Comparison of ENCODE assay signal across 11 cellular contexts in genomic region chr21:43825936-43826622, GRCh38. TPM values are rescaled to one million over a fixed set of nuclear protein-coding genes. Genes with fewer than 3 reads are reported as not detected.
DNase-seq lines count a peak whose midpoint lies in the region; ATAC-seq, FAIRE-seq and TF ChIP-seq lines count a peak whose summit lies in the region.
"Had no signal": no experiment of that assay in that cellular context is flagged by ENCODE, and none has a peak within 500 bp of the region (broad histone marks: within the 10 kb centered on the region; RNA-seq: fewer than 3 reads in every experiment).

No MANE protein-coding gene starts in this region.

- intact Hi-C loops in right lobe of liver (cut with DNase I): no loop called here

- H3K4me1 ChIP-seq in A549 (peaks cover 5% of the 10 kb centered on the region; the same call in 1 of the 3 replicates), HEK293 (ENCODE audit: control insufficient read depth, insufficient read depth, low read length) (no peaks in the 10 kb centered on the region), right lobe of liver (no peaks in the 10 kb centered on the region)

- H3K36me3 ChIP-seq in HEK293 (ENCODE audit: control insufficient read depth in 2 of 2, insufficient read depth in 1 of 2, low read length in 2 of 2): no peaks in the 10 kb centered on the region
- no peaks in the 10 kb centered on the region for H3K36me3 ChIP-seq in right lobe of liver

- no peak for TF ChIP-seq EP300 in A549 (IDR thresholded peaks at IDR 0.05)

- TF ChIP-seq CTCF in A549 (IDR thresholded peaks at IDR 0.05) (no peak), HEK293 (tag by site-specific recombination; IDR thresholded peaks at IDR 0.05) (peak; percentile 41; the same call in 1 of the 2 replicates), right lobe of liver (IDR thresholded peaks at IDR 0.05) (peak in 1 of 4 donors; percentile 31)

- H3K36me3 Mint-ChIP-seq in activated CD4-positive, alpha-beta T cell treated with anti-CD3 and anti-CD28 coated beads, Interleukin-2, amount 10 ng/mL, durations not matched to agents 7 days and 5 days (ENCODE audit: low read depth): no peaks in the 10 kb centered on the region

- H3K27me3 ChIP-seq in right lobe of liver: no peaks in the 10 kb centered on the region

- H3K27ac ChIP-seq in A549 (no peak overlapping the region; a peak in 1 of 6 replicates), HEK293 (ENCODE audit: extremely low read depth, low read depth, low read length) (no peak overlapping the region), right lobe of liver (no peak overlapping the region)
- H3K27ac ChIP-seq: C4-2B had no signal

- no peaks in the 10 kb centered on the region for H3K9me3 Mint-ChIP-seq in activated CD4-positive, alpha-beta T cell treated with anti-CD3 and anti-CD28 coated beads, Interleukin-2, amount 10 ng/mL, durations not matched to agents 7 days and 5 days
- H3K9me3 Mint-ChIP-seq: activated T-cell treated with anti-CD3 and anti-CD28 coated beads, Interleukin-2, amount 50 U/mL, for 72 hours had no signal

- no peak overlapping the region for H3K4me3 Mint-ChIP-seq in activated CD4-positive, alpha-beta T cell treated with anti-CD3 and anti-CD28 coated beads, Interleukin-2, amount 10 ng/mL, durations not matched to agents 7 days and 5 days
- H3K4me3 Mint-ChIP-seq: activated T-cell treated with anti-CD3 and anti-CD28 coated beads, Interleukin-2, amount 50 U/mL, for 72 hours had no signal

- no peak for TF ChIP-seq RAD21 in A549 (conservative IDR thresholded peaks at IDR 0.05 in 1 of 2, IDR thresholded peaks at IDR 0.05 in 1 of 2)

- ATAC-seq in A549: peak; percentile 70 to 80; a peak in 5 of 6 replicates
- ATAC-seq in right lobe of liver: peak; percentile 39 to 66 (median 57)
- ATAC-seq in HG03342 (IDR thresholded peaks at IDR 0.05; ENCODE audit: unreplicated experiment): no peak
- ATAC-seq in HG03457 (IDR thresholded peaks at IDR 0.05; ENCODE audit: unreplicated experiment): no peak

- POLR2A ChIA-PET in A549 (lab: Yijun Ruan, JAX): no interaction called here
- POLR2A ChIA-PET in HEK293 (lab: Yijun Ruan, JAX): interaction anchor here (1.1 to 1.2 kb wide), 2 partner anchors 7 to 13 kb away, joined by 3 to 6 read pairs; no protein-coding TSS in a partner anchor
- POLR2A ChIA-PET in activated CD4-positive, alpha-beta T cell treated with anti-CD3 and anti-CD28 coated beads, Interleukin-2, amount 10 ng/mL, durations not matched to agents 7 days and 5 days (lab: Charles Lee): no interaction called here

- CTCF ChIA-PET in A549 (lab: Yijun Ruan, JAX) (interaction anchor here (1.0 to 1.5 kb wide), 5 partner anchors 9 to 149 kb away, joined by 3 to 11 read pairs (median 3); partner anchors contain the start of gene RRP1), HEK293 (lab: Yijun Ruan, JAX) (interaction anchor here (0.7 to 1.7 kb wide), 8 partner anchors 9 to 121 kb away, joined by 3 to 4 read pairs (median 3); no protein-coding TSS in a partner anchor)
- CTCF ChIA-PET in activated CD4-positive, alpha-beta T cell treated with anti-CD3 and anti-CD28 coated beads, Interleukin-2, amount 10 ng/mL, durations not matched to agents 7 days and 5 days (lab: Charles Lee): interaction anchor here (0.7 to 2.3 kb wide), 5 partner anchors 9 to 123 kb away, joined by 3 to 12 read pairs (median 4); no protein-coding TSS in a partner anchor

- 95% methylated on average over 16 of the region's 31 CpGs for WGBS in A549 (ENCODE audit: missing lambda C conversion rate)
- no CpG with 5 or more reads among the region's 31 CpGs for WGBS in right lobe of liver (ENCODE audit: insufficient coverage, low coverage, low lambda C conversion rate, missing lambda C conversion rate)

- no peak overlapping the region for H3K27ac Mint-ChIP-seq in activated CD4-positive, alpha-beta T cell treated with anti-CD3 and anti-CD28 coated beads, Interleukin-2, amount 10 ng/mL, durations not matched to agents 7 days and 5 days
- H3K27ac Mint-ChIP-seq: activated T-cell treated with anti-CD3 and anti-CD28 coated beads, Interleukin-2, amount 50 U/mL, for 72 hours had no signal

- H3K4me2 ChIP-seq in A549: no peak overlapping the region

- DNase-seq in A549 (ENCODE audit: low read depth in 1 of 2, low spot score in 1 of 2): peak in 1 of 2 experiments; percentile 13
- peak; percentile 26 for DNase-seq in astrocyte of the hippocampus (ENCODE audit: low read depth, low spot score)
- DNase-seq in right lobe of liver: peak in 1 of 3 donors; percentile 49
- no peak for DNase-seq in activated CD4-positive, alpha-beta T cell treated with anti-CD3 and anti-CD28 coated beads, Interleukin-2, amount 10 ng/mL, durations not matched to agents 7 days and 5 days
- DNase-seq in NCI-H1694 treated with DMSO at 0.1 percent for 48 hours (lab: John Stamatoyannopoulos, UW): no peak
- DNase-seq: activated T-cell treated with anti-CD3 and anti-CD28 coated beads, Interleukin-2, amount 50 U/mL, for 72 hours; effector CD4-positive, alpha-beta T cell had no signal

- no peaks in the 10 kb centered on the region for H3K4me1 Mint-ChIP-seq in activated CD4-positive, alpha-beta T cell treated with anti-CD3 and anti-CD28 coated beads, Interleukin-2, amount 10 ng/mL, durations not matched to agents 7 days and 5 days

- H3K27me3 Mint-ChIP-seq in activated CD4-positive, alpha-beta T cell treated with anti-CD3 and anti-CD28 coated beads, Interleukin-2, amount 10 ng/mL, durations not matched to agents 7 days and 5 days: peaks cover 8% of the 10 kb centered on the region

- no peaks in the 10 kb centered on the region for H3K9me3 ChIP-seq in A549
- no peaks in the 10 kb centered on the region for H3K9me3 ChIP-seq in HEK293 (ENCODE audit: control insufficient read depth, insufficient read depth, low read depth, low read length)
- H3K9me3 ChIP-seq in right lobe of liver: no peaks in the 10 kb centered on the region

- FAIRE-seq in A549 (lab: Jason Lieb, UNC): no peak

- TF ChIP-seq POLR2A in A549 (IDR thresholded peaks at IDR 0.05; ENCODE audit: low read length) (no peak), right lobe of liver (IDR thresholded peaks at IDR 0.05) (no peak)

- no peak overlapping the region for H3K4me3 ChIP-seq in A549
- no peak overlapping the region for H3K4me3 ChIP-seq in HEK293 (ENCODE audit: low read depth, low read length)
- H3K4me3 ChIP-seq in right lobe of liver: no peak overlapping the region

TF ChIP-seq in A549, 52 proteins besides CTCF, POLR2A, EP300 and RAD21 (continues in another document):
- no peak for TF ChIP-seq POLR2AphosphoS2 (conservative IDR thresholded peaks at IDR 0.05; ENCODE audit: low read length)
- TF ChIP-seq FOSL2 (IDR thresholded peaks at IDR 0.05): no peak
- no peak for TF ChIP-seq FOSL2 (CRISPR knock-in tag; IDR thresholded peaks at IDR 0.05)
- TF ChIP-seq CHD2 (IDR thresholded peaks at IDR 0.05; ENCODE audit: low read length, partially characterized antibody): no peak
- TF ChIP-seq, protein P1, sequence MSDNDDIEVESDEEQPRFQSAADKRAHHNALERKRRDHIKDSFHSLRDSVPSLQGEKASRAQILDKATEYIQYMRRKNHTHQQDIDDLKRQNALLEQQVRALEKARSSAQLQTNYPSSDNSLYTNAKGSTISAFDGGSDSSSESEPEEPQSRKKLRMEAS (IDR thresholded peaks at IDR 0.05): no peak
- no peak for TF ChIP-seq HOXB5 (CRISPR knock-in tag; IDR thresholded peaks at IDR 0.05)
- no peak for TF ChIP-seq MAZ (IDR thresholded peaks at IDR 0.05; ENCODE audit: borderline replicate concordance, low read depth, low read length)

TF ChIP-seq in HEK293, 187 proteins besides CTCF, POLR2A, EP300 and RAD21 (continues in another document):
- TF ChIP-seq, protein P2, sequence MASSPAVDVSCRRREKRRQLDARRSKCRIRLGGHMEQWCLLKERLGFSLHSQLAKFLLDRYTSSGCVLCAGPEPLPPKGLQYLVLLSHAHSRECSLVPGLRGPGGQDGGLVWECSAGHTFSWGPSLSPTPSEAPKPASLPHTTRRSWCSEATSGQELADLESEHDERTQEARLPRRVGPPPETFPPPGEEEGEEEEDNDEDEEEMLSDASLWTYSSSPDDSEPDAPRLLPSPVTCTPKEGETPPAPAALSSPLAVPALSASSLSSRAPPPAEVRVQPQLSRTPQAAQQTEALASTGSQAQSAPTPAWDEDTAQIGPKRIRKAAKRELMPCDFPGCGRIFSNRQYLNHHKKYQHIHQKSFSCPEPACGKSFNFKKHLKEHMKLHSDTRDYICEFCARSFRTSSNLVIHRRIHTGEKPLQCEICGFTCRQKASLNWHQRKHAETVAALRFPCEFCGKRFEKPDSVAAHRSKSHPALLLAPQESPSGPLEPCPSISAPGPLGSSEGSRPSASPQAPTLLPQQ (tag by site-specific recombination; IDR thresholded peaks at IDR 0.05): peak; percentile 84
- TF ChIP-seq ZBTB8A (tag by site-specific recombination; IDR thresholded peaks at IDR 0.05): no peak
- no peak for TF ChIP-seq KLF10 (tag by site-specific recombination; IDR thresholded peaks at IDR 0.05)

RNA-seq across cellular contexts. Expression of gene RRP1, which starts 36.7 kb away (rescaled TPM):
- polyA plus RNA-seq in A549 (2011; rRNA removed) (15.4 and 16.8 TPM in 2 replicates), A549 (2017; fragmentation: RNase III; extraction: RNeasy Plus Mini Kit Qiagen cat#74134 plus additional on column Dnase treatment) (26.3 to 29.5 TPM (median 28.2 TPM) in 3 replicates)
- polyA plus RNA-seq in A549 (2012; cell fraction: cytosol; rRNA removed): 21.1 and 22.1 TPM in 2 replicates
- polyA plus RNA-seq in A549 (2012; cell fraction: nucleus; rRNA removed): 36.0 and 38.9 TPM in 2 replicates
- polyA minus RNA-seq in A549 (2011; rRNA and poly(A)+ RNA removed): 14.5 and 16.5 TPM in 2 replicates
- 10 to 100 TPM in 4 of 6 experiments, 1 to 10 TPM in 2; 8.8 to 25.1 (median 12.9) TPM for total RNA-seq in right lobe of liver
- 10 to 100 TPM; 25.3 to 28.5 TPM for total RNA-seq in activated CD4-positive, alpha-beta T cell treated with anti-CD3 and anti-CD28 coated beads, Interleukin-2, amount 10 ng/mL, durations not matched to agents 7 days and 5 days

RNA-seq across cellular contexts. Expression of gene AGPAT3, which starts 38.9 kb away (rescaled TPM):
- polyA plus RNA-seq in A549 (2011; rRNA removed): 18.2 and 19.7 TPM in 2 replicates
- 18.6 and 21.3 TPM in 2 replicates for polyA plus RNA-seq in A549 (2012; cell fraction: cytosol; rRNA removed)
- polyA plus RNA-seq in A549 (2012; cell fraction: nucleus; rRNA removed): 27.0 and 28.7 TPM in 2 replicates
- 20.3 to 21.2 TPM (median 21.1 TPM) in 3 replicates for polyA plus RNA-seq in A549 (2017; fragmentation: RNase III; extraction: RNeasy Plus Mini Kit Qiagen cat#74134 plus additional on column Dnase treatment)
- polyA minus RNA-seq in A549 (2011; rRNA and poly(A)+ RNA removed): 28.0 and 41.2 TPM in 2 replicates
- 100 to 1,000 TPM in 2 of 6 experiments, 10 to 100 TPM in 4; 56.9 to 111 (median 95.3) TPM for total RNA-seq in right lobe of liver
- 10 to 100 TPM; 80.3 to 93.1 TPM for total RNA-seq in activated CD4-positive, alpha-beta T cell treated with anti-CD3 and anti-CD28 coated beads, Interleukin-2, amount 10 ng/mL, durations not matched to agents 7 days and 5 days

RNA-seq across cellular contexts. Expression of gene CSTB, which starts 50.0 kb away (rescaled TPM):
- polyA plus RNA-seq in A549 (2011; rRNA removed) (42.9 and 51.5 TPM in 2 replicates), A549 (2017; fragmentation: RNase III; extraction: RNeasy Plus Mini Kit Qiagen cat#74134 plus additional on column Dnase treatment) (94.1 to 102 TPM (median 101 TPM) in 3 replicates)
- polyA plus RNA-seq in A549 (2012; cell fraction: cytosol; rRNA removed): 90.6 and 103 TPM in 2 replicates
- polyA plus RNA-seq in A549 (2012; cell fraction: nucleus; rRNA removed): 29.1 and 41.0 TPM in 2 replicates
- 16.5 and 23.7 TPM in 2 replicates for polyA minus RNA-seq in A549 (2011; rRNA and poly(A)+ RNA removed)
- 100 to 1,000 TPM in 1 of 6 experiments, 10 to 100 TPM in 5; 16.6 to 137 (median 23.2) TPM for total RNA-seq in right lobe of liver
- 10 to 100 TPM; 44.4 to 48.7 TPM for total RNA-seq in activated CD4-positive, alpha-beta T cell treated with anti-CD3 and anti-CD28 coated beads, Interleukin-2, amount 10 ng/mL, durations not matched to agents 7 days and 5 days

Comparison
In these comparisons a context has a peak if more than half of its experiments do, and no peak if none do; other contexts are left out.
1. ATAC-seq: peak in A549 (2 of 2) and right lobe of liver (4 of 4); none in HG03342 (single experiment) and HG03457 (single experiment).
2. Of the 5 proteins assayed by ChIP-seq in both HEK293 and A549: peak only in HEK293: CTCF; only in A549: none; in both: none; in neither: 4.